Comparison of ENCODE assay signal across 8 cellular contexts in the genomic region with DNA sequence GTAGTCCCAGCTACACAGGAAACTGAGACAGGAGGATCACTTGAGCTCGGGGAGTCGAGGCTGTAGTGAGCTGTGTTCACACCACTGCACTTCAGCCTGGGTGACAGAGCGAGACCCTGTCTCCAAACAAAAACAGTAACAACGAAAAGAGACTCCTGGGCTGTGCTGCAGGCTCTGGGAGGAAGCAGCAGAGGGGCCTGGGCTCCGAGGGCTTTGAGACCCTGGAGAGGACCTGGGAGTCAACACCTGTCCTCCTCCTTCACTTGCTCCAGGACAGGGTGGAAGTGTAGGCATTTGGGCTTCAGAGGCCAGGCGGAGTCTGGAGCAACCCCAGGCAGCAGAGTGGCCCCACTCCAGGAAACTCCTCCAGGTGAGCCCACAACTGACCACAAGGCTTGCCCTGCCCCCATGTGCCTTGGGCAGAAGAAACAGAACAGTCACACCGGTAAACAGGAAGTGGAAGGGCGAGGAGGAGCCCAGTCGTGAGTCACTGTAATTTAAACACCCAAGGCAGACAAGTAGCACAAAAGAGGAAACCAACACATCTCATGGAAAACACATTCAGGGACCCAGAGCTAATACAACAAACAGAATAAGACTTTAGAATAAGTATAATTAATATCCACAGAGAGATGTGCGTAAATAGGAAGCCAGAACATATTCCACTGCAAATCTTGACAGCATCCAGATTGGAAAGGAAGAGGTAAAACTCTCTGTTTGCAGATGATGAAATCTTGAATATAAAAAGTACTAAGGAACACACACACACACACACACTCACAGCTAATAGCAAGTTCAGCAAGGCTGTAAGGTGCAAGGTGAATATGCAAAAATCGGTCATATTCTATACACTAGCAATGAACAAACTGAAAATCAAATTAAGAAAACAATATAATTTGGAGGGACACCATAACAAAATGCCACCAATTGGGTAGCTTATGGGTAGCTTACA. TPM values are rescaled to one million over a fixed set of nuclear protein-coding genes. Genes with fewer than 3 reads are reported as not detected.
DNase-seq lines count a peak whose midpoint lies in the region; ATAC-seq and TF ChIP-seq lines count a peak whose summit lies in the region.

No MANE protein-coding gene starts in this region.

- peak overlapping the region; percentile 53 for H3K4me2 ChIP-seq in MM.1S (ENCODE audit: low read depth, low read length)

- no peaks in the 10 kb centered on the region for H4K20me1 ChIP-seq in MM.1S (ENCODE audit: insufficient read depth, low read length)

- DNase-seq in DMS153 treated with DMSO at 0.1 percent for 48 hours (lab: John Stamatoyannopoulos, UW; ENCODE audit: unreplicated experiment) (peak; percentile 34), MM.1S (peak; percentile 74), left colon (peak; percentile 45 to 53), pons (ENCODE audit: low spot score) (no peak), gastrocnemius medialis (no peak), GM03348 (ENCODE audit: low spot score) (no peak)
- peak; percentile 75 for DNase-seq in activated CD8-positive, alpha-beta T cell treated with anti-CD3 and anti-CD28 coated beads for 36 hours

- H3K27me3 Mint-ChIP-seq in activated CD8-positive, alpha-beta T cell treated with anti-CD3 and anti-CD28 coated beads for 36 hours: peaks cover 1% of the 10 kb centered on the region

- H3F3A ChIP-seq in MM.1S (ENCODE audit: insufficient read depth, low read length): no peaks in the 10 kb centered on the region

- H3K4me1 Mint-ChIP-seq in activated CD8-positive, alpha-beta T cell treated with anti-CD3 and anti-CD28 coated beads for 36 hours (ENCODE audit: low read depth): peaks cover 26% of the 10 kb centered on the region

- H3K9me3 ChIP-seq in MM.1S (replicated peaks; ENCODE audit: insufficient read depth, low read length) (no peaks in the 10 kb centered on the region), gastrocnemius medialis (no peaks in the 10 kb centered on the region)

- H3K9me2 ChIP-seq in MM.1S (replicated peaks; ENCODE audit: insufficient read depth, low read length): no peaks in the 10 kb centered on the region

- peak overlapping the region; percentile 47 for H3K27ac Mint-ChIP-seq in activated CD8-positive, alpha-beta T cell treated with anti-CD3 and anti-CD28 coated beads for 36 hours

- no peak for TF ChIP-seq POLR2A in gastrocnemius medialis (IDR thresholded peaks at IDR 0.05)

- H3K4me3 ChIP-seq in MM.1S (ENCODE audit: low read length) (no peak overlapping the region), gastrocnemius medialis (no peak overlapping the region)

- TF ChIP-seq CTCF in MM.1S (IDR thresholded peaks at IDR 0.05; ENCODE audit: low read length) (no peak), gastrocnemius medialis (IDR thresholded peaks at IDR 0.05 in 4 of 5, conservative IDR thresholded peaks at IDR 0.05 in 1 of 5) (no peak)
- no peak for TF ChIP-seq CTCF in activated CD8-positive, alpha-beta T cell treated with anti-CD3 and anti-CD28 coated beads for 36 hours (IDR thresholded peaks at IDR 0.05)

- no peak overlapping the region for H3K4me3 Mint-ChIP-seq in activated CD8-positive, alpha-beta T cell treated with anti-CD3 and anti-CD28 coated beads for 36 hours

- CTCF ChIA-PET in activated CD8-positive, alpha-beta T cell treated with anti-CD3 and anti-CD28 coated beads for 36 hours (lab: Charles Lee): interaction anchor here (0.8 to 2.1 kb wide), 8 partner anchors 12 to 174 kb away, joined by 3 to 9 read pairs (median 4); no protein-coding TSS in a partner anchor

- H3K27ac ChIP-seq in MM.1S (ENCODE audit: low read length) (peak overlapping the region; percentile 24; the same call in 1 of the 2 replicates), gastrocnemius medialis (no peak overlapping the region)

- H3K36me3 Mint-ChIP-seq in activated CD8-positive, alpha-beta T cell treated with anti-CD3 and anti-CD28 coated beads for 36 hours (ENCODE audit: low read depth): no peaks in the 10 kb centered on the region

- peak overlapping the region; percentile 6; the same call in 1 of the 2 replicates for H3K9ac ChIP-seq in MM.1S (ENCODE audit: low read length)

- ATAC-seq in GM21576 (IDR thresholded peaks at IDR 0.05; ENCODE audit: unreplicated experiment) (peak; percentile 79), left colon (peak; percentile 90), gastrocnemius medialis (no peak)
- ATAC-seq in activated CD8-positive, alpha-beta T cell treated with anti-CD3 and anti-CD28 coated beads for 36 hours: peak; percentile 94

- no peaks in the 10 kb centered on the region for H3K79me2 ChIP-seq in MM.1S (ENCODE audit: low read length)

- POLR2A ChIA-PET in activated CD8-positive, alpha-beta T cell treated with anti-CD3 and anti-CD28 coated beads for 36 hours (lab: Charles Lee): interaction anchor here (1.1 kb wide), 1 partner anchor 108 kb away, joined by 3 read pairs; no protein-coding TSS in a partner anchor

- intact Hi-C loops in activated CD8-positive, alpha-beta T cell treated with anti-CD3 and anti-CD28 coated beads for 36 hours (cut with micrococcal nuclease): no loop called here
- intact Hi-C loops in left colon (cut with DNase I, micrococcal nuclease) (no loop called here), gastrocnemius medialis (cut with DNase I; ENCODE audit: low total_unique reads) (no loop called here)

- peak overlapping the region; percentile 70 for H2AFZ ChIP-seq in MM.1S (ENCODE audit: low read length)

- H3K36me3 ChIP-seq in MM.1S (replicated peaks; ENCODE audit: insufficient read depth, low read length) (no peaks in the 10 kb centered on the region), gastrocnemius medialis (no peaks in the 10 kb centered on the region)

- in situ Hi-C loops in gastrocnemius medialis (cut with MboI; ENCODE audit: low sequenced_read_pairs in 4 of 4): no loop called here

- peaks cover 16% of the 10 kb centered on the region for H3K4me1 ChIP-seq in MM.1S (ENCODE audit: low read length)
- H3K4me1 ChIP-seq in gastrocnemius medialis: no peaks in the 10 kb centered on the region

- H3K9me3 Mint-ChIP-seq in activated CD8-positive, alpha-beta T cell treated with anti-CD3 and anti-CD28 coated beads for 36 hours: no peaks in the 10 kb centered on the region

- H3K27me3 ChIP-seq in MM.1S (replicated peaks; ENCODE audit: insufficient read depth, low read length) (no peaks in the 10 kb centered on the region), gastrocnemius medialis (peaks cover 0 to 8% (median 3%) of the 10 kb centered on the region in 3 donors)

RNA-seq across cellular contexts. Expression of gene RASGEF1A, which starts 20.5 kb away (rescaled TPM):
- total RNA-seq in activated CD8-positive, alpha-beta T cell treated with anti-CD3 and anti-CD28 coated beads for 36 hours: 1 to 10 TPM; 1.2 to 1.5 TPM
- total RNA-seq in left colon (1 to 10 TPM in 1 of 2 donors, under 1 TPM in 1; 0.47 to 2.7 TPM), gastrocnemius medialis (under 1 TPM; 0.31 to 0.80 (median 0.73) TPM)

Comparison
In these comparisons a context has a peak if more than half of its experiments do, and no peak if none do; other contexts are left out.
1. DNase-seq: peak in DMS153 treated with DMSO at 0.1 percent for 48 hours (single experiment), MM.1S (single experiment), activated CD8-positive, alpha-beta T cell treated with anti-CD3 and anti-CD28 coated beads for 36 hours (single experiment) and left colon (2 of 2); none in pons (single experiment), gastrocnemius medialis (0 of 2) and GM03348 (single experiment).
2. ATAC-seq: peak in GM21576 (single experiment), activated CD8-positive, alpha-beta T cell treated with anti-CD3 and anti-CD28 coated beads for 36 hours (single experiment) and left colon (single experiment); none in gastrocnemius medialis (0 of 2).